In genomic region chr5:90560771-90561170, GRCh38 we compare ENCODE assay signal across 19 cellular contexts. TPM values are rescaled to one million over a fixed set of nuclear protein-coding genes. Genes with fewer than 3 reads are reported as not detected.
A peak's percentile ranks its signal among the peaks of the same experiment; 100 is the strongest.
DNase-seq lines count a peak whose midpoint lies in the region; ATAC-seq and TF ChIP-seq lines count a peak whose summit lies in the region.
"Had no signal": no experiment of that assay in that cellular context is flagged by ENCODE, and none has a peak within 500 bp of the region (broad histone marks: within the 10 kb centered on the region; RNA-seq: fewer than 3 reads in every experiment).

No MANE protein-coding gene starts in this region.

- POLR2A ChIA-PET in A673 (lab: Charles Lee; ENCODE audit: low non-redundant PET) (no interaction called here), SK-N-SH (lab: Yijun Ruan, JAX) (no interaction called here)

- H3K4me3 ChIP-seq in A673 (ENCODE audit: low read depth, low read length, poor library complexity, severe bottlenecking) (no peak overlapping the region), HAP-1 (peak overlapping the region; percentile 55), WERI-Rb-1 (ENCODE audit: low read depth, low read length) (peak overlapping the region; percentile 82), epithelial cell of esophagus (ENCODE audit: low read length) (no peak overlapping the region), SK-N-SH (ENCODE audit: low read depth in 2 of 2, low read length in 1 of 2) (no peak overlapping the region), uterus (no peak overlapping the region)
- H3K4me3 ChIP-seq: A549, BLaER1 had no signal

- intact Hi-C loops in A673 (cut with micrococcal nuclease; ENCODE audit: unreplicated experiment) (no loop called here), uterus (cut with DNase I; ENCODE audit: low total_unique reads) (no loop called here)

- H3K79me2 ChIP-seq in SK-N-SH (ENCODE audit: insufficient read depth): no peaks in the 10 kb centered on the region

- no peaks in the 10 kb centered on the region for H4K20me1 ChIP-seq in SK-N-SH (ENCODE audit: insufficient read depth)
- H4K20me1 ChIP-seq: BLaER1 had no signal

- H2AFZ ChIP-seq in SK-N-SH (ENCODE audit: low read depth): no peak overlapping the region

- no peak overlapping the region for H3K4me2 ChIP-seq in SK-N-SH
- H3K4me2 ChIP-seq: A549, BLaER1 had no signal

- DNase-seq in A673 (ENCODE audit: low spot score) (peak; percentile 53), HAP-1 (ENCODE audit: low spot score in 2 of 2) (peak in 1 of 2 experiments; percentile 87), WERI-Rb-1 (no peak), epithelial cell of esophagus (ENCODE audit: low read depth) (peak; percentile 54), SK-N-SH (no peak), uterus (no peak), NCI-H2196 (lab: John Stamatoyannopoulos, UW; ENCODE audit: unreplicated experiment) (no peak)
- DNase-seq: CD4-positive, alpha-beta memory T cell; IMR-90; Karpas-422; NCI-H1417 treated with DMSO at 0.1 percent for 48 hours; NCI-H2171 treated with DMSO at 0.1 percent for 48 hours; NCI-H510A; NCI-H774 had no signal

- H3K27me3 ChIP-seq in A673 (replicated peaks; ENCODE audit: insufficient read depth, low read depth, low read length, poor library complexity) (peaks cover 30% of the 10 kb centered on the region), HAP-1 (ENCODE audit: low read depth) (no peaks in the 10 kb centered on the region), WERI-Rb-1 (ENCODE audit: insufficient read depth, low read depth, severe bottlenecking) (no peaks in the 10 kb centered on the region), SK-N-SH (ENCODE audit: insufficient read depth) (peaks cover 34% of the 10 kb centered on the region), uterus (peaks cover 0 to 27% of the 10 kb centered on the region in 2 donors)
- H3K27me3 ChIP-seq: BLaER1 had no signal

- CTCF ChIA-PET in A673 (lab: Charles Lee): no interaction called here
- CTCF ChIA-PET in SK-N-SH (lab: Yijun Ruan, JAX): interaction anchor here (0.6 kb wide), 1 partner anchor 25 kb away, joined by 3 read pairs; no protein-coding TSS in a partner anchor

- no peak overlapping the region for H3K9ac ChIP-seq in SK-N-SH
- H3K9ac ChIP-seq: BLaER1 had no signal

- no TSS peak for BruUV-seq in A673 (replicated peaks; lab: Mats Ljungman, UMichigan)

- no peaks in the 10 kb centered on the region for H3K36me3 ChIP-seq in A673 (ENCODE audit: insufficient read depth, low read length, poor library complexity, severe bottlenecking)
- no peaks in the 10 kb centered on the region for H3K36me3 ChIP-seq in HAP-1 (replicated peaks)
- H3K36me3 ChIP-seq in WERI-Rb-1: peaks cover 6% of the 10 kb centered on the region
- H3K36me3 ChIP-seq in SK-N-SH (replicated peaks in 1 of 2; ENCODE audit: control insufficient read depth in 1 of 2, insufficient read depth in 2 of 2, low read length in 1 of 2): no peaks in the 10 kb centered on the region
- no peaks in the 10 kb centered on the region for H3K36me3 ChIP-seq in uterus
- H3K36me3 ChIP-seq: BLaER1 had no signal

- H3K27ac ChIP-seq in A673 (ENCODE audit: low read depth, low read length, poor library complexity, severe bottlenecking) (no peak overlapping the region), WERI-Rb-1 (peak overlapping the region; percentile 89), SK-N-SH (ENCODE audit: low read depth in 2 of 2, low read length in 1 of 2) (no peak overlapping the region), uterus (no peak overlapping the region)
- H3K27ac ChIP-seq: A549, BLaER1 had no signal

- no peak for ATAC-seq in HG03354 (IDR thresholded peaks at IDR 0.05; ENCODE audit: poor library complexity, severe bottlenecking, unreplicated experiment)
- ATAC-seq: A549 had no signal

- no peaks in the 10 kb centered on the region for H3K9me2 ChIP-seq in SK-N-SH

- TF ChIP-seq RAD21 in SK-N-SH (IDR thresholded peaks at IDR 0.05; ENCODE audit: low read length): no peak

- no peak for TF ChIP-seq EP300 in SK-N-SH (IDR thresholded peaks at IDR 0.05; ENCODE audit: borderline replicate concordance in 1 of 2, low read depth in 1 of 2, low read length in 1 of 2)

- H3K9me3 ChIP-seq in A673 (ENCODE audit: low read depth, low read length, poor library complexity, severe bottlenecking): no peaks in the 10 kb centered on the region
- no peaks in the 10 kb centered on the region for H3K9me3 ChIP-seq in HAP-1
- no peaks in the 10 kb centered on the region for H3K9me3 ChIP-seq in WERI-Rb-1 (ENCODE audit: severe bottlenecking)
- H3K9me3 ChIP-seq in SK-N-SH: no peaks in the 10 kb centered on the region
- H3K9me3 ChIP-seq in uterus: no peaks in the 10 kb centered on the region
- H3K9me3 ChIP-seq: A549 had no signal

- 31% methylated on average over 2 of the region's 2 CpGs for WGBS in SK-N-SH (ENCODE audit: low lambda C conversion rate)

- TF ChIP-seq CTCF in A673 (conservative IDR thresholded peaks at IDR 0.05; ENCODE audit: low read depth, low read length): no peak
- no peak for TF ChIP-seq CTCF in WERI-Rb-1 (IDR thresholded peaks at IDR 0.05; ENCODE audit: low read depth, low read length)
- TF ChIP-seq CTCF in epithelial cell of esophagus (IDR thresholded peaks at IDR 0.05; ENCODE audit: insufficient read depth, low read depth, low read length, missing control alignments): no peak
- no peak for TF ChIP-seq CTCF in SK-N-SH (IDR thresholded peaks at IDR 0.05)
- TF ChIP-seq CTCF in uterus (IDR thresholded peaks at IDR 0.05): no peak

- in situ Hi-C loops in HAP-1 (cut with MboI; ENCODE audit: low sequenced_read_pairs): no loop called here

- no peak for TF ChIP-seq POLR2A in uterus (IDR thresholded peaks at IDR 0.05)

- no peaks in the 10 kb centered on the region for H3F3A ChIP-seq in SK-N-SH (replicated peaks; ENCODE audit: insufficient read depth)

- no peaks in the 10 kb centered on the region for H3K4me1 ChIP-seq in A673 (ENCODE audit: insufficient read depth, low read length, poor library complexity, severe bottlenecking)
- H3K4me1 ChIP-seq in HAP-1: peaks cover 43% of the 10 kb centered on the region
- H3K4me1 ChIP-seq in SK-N-SH (ENCODE audit: control insufficient read depth in 1 of 2, insufficient read depth in 2 of 2, low read depth in 1 of 2, low read length in 1 of 2): no peaks in the 10 kb centered on the region; a peak in 2 of 4 replicates
- peaks cover 0 to 5% of the 10 kb centered on the region in 2 donors for H3K4me1 ChIP-seq in uterus
- H3K4me1 ChIP-seq: BLaER1 had no signal

TF ChIP-seq in SK-N-SH, 30 proteins besides CTCF, POLR2A, EP300 and RAD21:
- TF ChIP-seq GABPA (IDR thresholded peaks at IDR 0.05; ENCODE audit: low read depth): no peak
- TF ChIP-seq TEAD4 (IDR thresholded peaks at IDR 0.05; ENCODE audit: borderline replicate concordance, insufficient read depth): no peak
- no peak for TF ChIP-seq RFX5 (IDR thresholded peaks at IDR 0.05; ENCODE audit: low read length)
- no peak for TF ChIP-seq REST (IDR thresholded peaks at IDR 0.05; ENCODE audit: low read depth, low read length)
- TF ChIP-seq NRF1 (IDR thresholded peaks at IDR 0.05; ENCODE audit: low read depth, low read length): no peak
- TF ChIP-seq MEF2A (IDR thresholded peaks at IDR 0.05; ENCODE audit: borderline replicate concordance, low read depth): no peak
- no peak for TF ChIP-seq NFIC (IDR thresholded peaks at IDR 0.05; ENCODE audit: borderline replicate concordance)
- no peak for TF ChIP-seq JUND (IDR thresholded peaks at IDR 0.05)
- TF ChIP-seq ELF1 (IDR thresholded peaks at IDR 0.05): no peak
- no peak for TF ChIP-seq SIN3A (IDR thresholded peaks at IDR 0.05; ENCODE audit: borderline replicate concordance, low read depth, low read length)

RNA-seq across cellular contexts. Expression of gene ADGRV1, which starts 2.2 kb away (rescaled TPM):
- 4.0 and 6.8 TPM in 2 replicates for total RNA-seq in A673 (2021)
- polyA plus RNA-seq in SK-N-SH (2012; rRNA removed): 0.23 and 0.49 TPM in 2 replicates
- polyA plus RNA-seq in SK-N-SH (2012; cell fraction: cytosol; rRNA removed): 0.35 and 0.41 TPM in 2 replicates
- polyA plus RNA-seq in SK-N-SH (2012; cell fraction: nucleus; rRNA removed): 0.35 and 0.38 TPM in 2 replicates
- 10 to 100 TPM in 1 of 4 donors, 1 to 10 TPM in 1, not detected in 2; 1.9 to 11.3 TPM for total RNA-seq in uterus
- total RNA-seq: G401, MCF 10A had no signal
- polyA plus RNA-seq: CD4-positive, alpha-beta memory T cell; IMR-90 had no signal

RNA-seq across cellular contexts. Expression of gene LYSMD3, which starts 31.4 kb away (rescaled TPM):
- 14.0 and 14.8 TPM in 2 replicates for total RNA-seq in A673 (2021)
- 5.2 and 6.7 TPM in 2 replicates for polyA plus RNA-seq in SK-N-SH (2012; rRNA removed)
- polyA plus RNA-seq in SK-N-SH (2012; cell fraction: cytosol; rRNA removed): 7.4 and 7.5 TPM in 2 replicates
- 2.4 and 4.0 TPM in 2 replicates for polyA plus RNA-seq in SK-N-SH (2012; cell fraction: nucleus; rRNA removed)
- total RNA-seq in uterus: 10 to 100 TPM; 11.5 to 50.3 (median 26.9) TPM

Comparison
In these comparisons a context has a peak if more than half of its experiments do, and no peak if none do; other contexts are left out.
1. DNase-seq: peak in A673 (single experiment) and epithelial cell of esophagus (single experiment); none in WERI-Rb-1 (single experiment), SK-N-SH (single experiment), uterus (0 of 2) and NCI-H2196 (single experiment).
2. H3K4me3 ChIP-seq: peak in HAP-1 (single experiment) and WERI-Rb-1 (single experiment); none in A673 (single experiment), epithelial cell of esophagus (single experiment), SK-N-SH (0 of 2) and uterus (0 of 2).